In the genomic region with DNA sequence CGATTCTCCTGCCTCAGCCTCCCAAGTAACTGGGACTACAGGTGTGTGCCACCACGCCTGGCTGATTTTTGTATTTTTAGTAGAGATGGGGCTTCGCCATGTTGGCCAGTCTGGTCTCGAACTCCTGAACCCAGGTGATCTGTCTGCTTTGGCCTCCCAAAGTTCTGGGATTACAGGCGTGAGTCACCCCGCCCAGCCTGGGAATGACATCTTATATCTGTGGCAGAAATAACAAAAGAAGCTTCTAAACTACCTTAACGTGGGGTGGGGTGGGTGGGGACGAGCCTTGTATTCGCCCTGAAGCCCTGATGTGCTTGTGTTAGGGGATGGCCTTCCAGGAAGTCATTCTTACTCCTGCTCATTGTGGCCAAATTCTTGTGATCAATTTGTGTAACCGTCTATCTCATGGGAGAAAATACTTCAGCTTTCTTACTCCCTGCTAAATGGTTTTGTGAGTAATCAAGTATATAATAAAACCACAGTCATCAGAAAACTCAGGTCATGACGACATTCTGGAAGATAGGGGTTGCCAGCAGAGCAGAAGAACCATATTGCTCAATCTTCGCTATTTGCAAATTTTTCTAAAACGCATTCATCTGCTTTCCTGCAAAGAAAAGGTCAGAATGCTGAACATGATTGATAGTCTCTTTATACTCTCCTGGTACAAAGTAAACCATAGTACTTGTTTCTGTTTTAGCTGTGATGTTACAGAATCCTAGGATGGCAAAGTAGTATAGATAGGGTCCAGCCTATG, we compare ENCODE assay signal across 16 cellular contexts.
DNase-seq lines count a peak whose midpoint lies in the region; TF ChIP-seq lines count a peak whose summit lies in the region.
"Had no signal": no experiment of that assay in that cellular context is flagged by ENCODE, and none has a peak within 500 bp of the region (broad histone marks: within the 10 kb centered on the region; RNA-seq: fewer than 3 reads in every experiment).

No MANE protein-coding gene starts in this region.

- H3K9me3 ChIP-seq in GM23248 (ENCODE audit: low read depth): no peaks in the 10 kb centered on the region
- H3K9me3 ChIP-seq: spleen had no signal

- 40 to 43% methylated on average over 13 of the region's 13 CpGs for WGBS in GM23248 (ENCODE audit: low coverage in 1 of 2, low lambda C conversion rate in 2 of 2, missing lambda C conversion rate in 2 of 2), 2 experiments

- no peaks in the 10 kb centered on the region for H3K79me2 ChIP-seq in GM23248 (ENCODE audit: insufficient read depth)

- no peaks in the 10 kb centered on the region for H3K9me2 ChIP-seq in GM23248 (ENCODE audit: insufficient read depth)

- H3F3A ChIP-seq in GM23248 (ENCODE audit: insufficient read depth): peaks cover 17% of the 10 kb centered on the region

- H3K4me1 Mint-ChIP-seq in type B pancreatic cell (ENCODE audit: unreplicated experiment): no peaks in the 10 kb centered on the region

- no peaks in the 10 kb centered on the region for H3K9me3 Mint-ChIP-seq in type B pancreatic cell
- H3K9me3 Mint-ChIP-seq: activated T-cell treated with anti-CD3 and anti-CD28 coated beads, Interleukin-2, amount 50 U/mL, for 4 hours had no signal

- peak overlapping the region; percentile 71 for H3K27ac ChIP-seq in GM23248
- H3K27ac ChIP-seq: spleen had no signal

- H3K4me3 Mint-ChIP-seq in type B pancreatic cell: no peak overlapping the region
- H3K4me3 Mint-ChIP-seq: activated T-cell treated with anti-CD3 and anti-CD28 coated beads, Interleukin-2, amount 50 U/mL, for 4 hours; mesothelial cell of epicardium had no signal

- DNase-seq in GM23248: peak; percentile 93
- peak; percentile 44 for DNase-seq in T1000 (lab: John Stamatoyannopoulos, UW)
- peak; percentile 94 for DNase-seq in fibroblast of pulmonary artery (ENCODE audit: low read depth)
- DNase-seq in type B pancreatic cell (ENCODE audit: extremely low spot score, unreplicated experiment): no peak
- DNase-seq in NCI-H510A treated with DMSO at 0.1 percent for 48 hours (lab: John Stamatoyannopoulos, UW): no peak
- no peak for DNase-seq in stimulated activated naive CD4-positive, alpha-beta T cell (lab: John Stamatoyannopoulos, UW)
- no peak for DNase-seq in NCI-H774 (lab: John Stamatoyannopoulos, UW)
- no peak for DNase-seq in iPS-NIHi7 (ENCODE audit: extremely low spot score)
- DNase-seq: activated T-cell treated with anti-CD3 and anti-CD28 coated beads, Interleukin-2, amount 50 U/mL, for 4 hours; anterior cingulate cortex; DMS 273 treated with DMSO at 0.1 percent for 48 hours; effector memory CD4-positive, alpha-beta T cell; NCI-H2107; occipital lobe; spleen had no signal

- H3K27me3 ChIP-seq in GM23248 (replicated peaks; ENCODE audit: insufficient read depth): no peaks in the 10 kb centered on the region
- H3K27me3 ChIP-seq: spleen had no signal

- H3K9ac ChIP-seq in GM23248: peak overlapping the region; percentile 22; the same call in 1 of the 2 replicates

- H4K20me1 ChIP-seq in GM23248 (ENCODE audit: insufficient read depth): no peaks in the 10 kb centered on the region

- H3K27me3 Mint-ChIP-seq in type B pancreatic cell: no peaks in the 10 kb centered on the region

- H3K36me3 ChIP-seq in GM23248 (ENCODE audit: low read depth): no peaks in the 10 kb centered on the region
- H3K36me3 ChIP-seq: spleen had no signal

- H2AFZ ChIP-seq in GM23248: no peak overlapping the region

- TF ChIP-seq CTCF in fibroblast of pulmonary artery (IDR thresholded peaks at IDR 0.05; ENCODE audit: low read length, missing control alignments) (no peak), type B pancreatic cell (conservative IDR thresholded peaks at IDR 0.05) (no peak)

- H3K27ac Mint-ChIP-seq in type B pancreatic cell: peak overlapping the region; percentile 63
- H3K27ac Mint-ChIP-seq: mesothelial cell of epicardium had no signal

- H3K4me1 ChIP-seq in GM23248 (ENCODE audit: insufficient read depth): peaks cover 18% of the 10 kb centered on the region
- H3K4me1 ChIP-seq: spleen had no signal

- H3K4me3 ChIP-seq in GM23248 (no peak overlapping the region), fibroblast of pulmonary artery (replicated peaks; ENCODE audit: low read depth, low read length) (no peak overlapping the region)
- H3K4me3 ChIP-seq: spleen had no signal

- H3K4me2 ChIP-seq in GM23248 (ENCODE audit: unreplicated experiment): peak overlapping the region; percentile 45

- in situ Hi-C loops in GM23248 (cut with MboI): no loop called here

- H3K36me3 Mint-ChIP-seq in type B pancreatic cell: no peaks in the 10 kb centered on the region
- H3K36me3 Mint-ChIP-seq: mesothelial cell of epicardium had no signal

Comparison
In these comparisons a context has a peak if more than half of its experiments do, and no peak if none do; other contexts are left out.
1. DNase-seq: peak in GM23248 (single experiment), T1000 (single experiment) and fibroblast of pulmonary artery (single experiment); none in type B pancreatic cell (single experiment), NCI-H510A treated with DMSO at 0.1 percent for 48 hours (single experiment), stimulated activated naive CD4-positive, alpha-beta T cell (0 of 6), NCI-H774 (single experiment) and iPS-NIHi7 (single experiment).